In the genomic region with DNA sequence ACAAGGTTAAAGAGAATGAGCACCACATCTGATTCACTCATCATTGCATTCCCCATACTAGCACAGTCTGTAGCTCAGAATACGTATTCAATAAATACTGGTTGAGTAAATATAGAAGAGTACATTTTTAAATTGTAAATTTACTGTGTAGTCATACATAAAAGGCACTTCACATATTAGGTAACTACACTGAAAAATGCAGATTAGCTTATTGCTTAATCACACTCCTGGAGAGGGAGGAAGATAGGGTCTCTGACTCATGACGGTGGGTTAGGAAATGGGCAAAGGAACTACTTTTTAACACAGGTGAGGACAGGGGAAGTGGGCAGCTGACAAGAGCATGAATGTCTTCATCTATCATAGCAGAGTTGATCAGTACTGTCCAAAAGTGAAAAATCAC, we compare ENCODE assay signal across 33 cellular contexts.
A peak's percentile ranks its signal among the peaks of the same experiment; 100 is the strongest.
DNase-seq lines count a peak whose midpoint lies in the region; ATAC-seq, FAIRE-seq and TF ChIP-seq lines count a peak whose summit lies in the region.
"Had no signal": no experiment of that assay in that cellular context is flagged by ENCODE, and none has a peak within 500 bp of the region (broad histone marks: within the 10 kb centered on the region; RNA-seq: fewer than 3 reads in every experiment).

No MANE protein-coding gene starts in this region.

- H4K5ac ChIP-seq in IMR-90 (ENCODE audit: low read depth, low read length) (no peak overlapping the region), H1 (ENCODE audit: insufficient read length, low read depth, low read length) (no peak overlapping the region)

- H2BK12ac ChIP-seq in H1 (ENCODE audit: low read depth, low read length) (no peak overlapping the region), trophoblast cell (ENCODE audit: low read length) (no peak overlapping the region)

- no peaks in the 10 kb centered on the region for H3K79me2 ChIP-seq in PC-3 (ENCODE audit: low read length)
- H3K79me2 ChIP-seq in H1 (ENCODE audit: control insufficient read depth in 1 of 2, insufficient read depth in 2 of 2, low read length in 2 of 2), result no peaks in the 10 kb centered on the region
- no peaks in the 10 kb centered on the region for H3K79me2 ChIP-seq in trophoblast cell (ENCODE audit: control insufficient read depth, insufficient read depth, low read length, poor library complexity)

- H4K12ac ChIP-seq in trophoblast cell (ENCODE audit: low read depth, low read length), result no peak overlapping the region

- WGBS in IMR-90 (ENCODE audit: extremely low coverage in 2 of 2, insufficient read length in 1 of 2), 2 experiments, result no CpG with 5 or more reads among the region's 2 CpGs
- 80% methylated on average over 2 of the region's 2 CpGs; no CpG with 5 or more reads in 1 of the 2 experiments for WGBS in H1 (ENCODE audit: extremely low coverage in 1 of 2, insufficient coverage in 1 of 2, insufficient read length in 1 of 2, insufficient replicate concordance in 2 of 2, low coverage in 1 of 2, low lambda C conversion rate in 2 of 2, missing lambda C conversion rate in 1 of 2), 2 experiments
- no CpG with 5 or more reads among the region's 2 CpGs for WGBS in trophoblast cell (ENCODE audit: extremely low coverage, insufficient coverage, insufficient read length)

- no TSS peak for BruUV-seq in IMR-90 (replicated peaks; lab: Mats Ljungman, UMichigan)
- no TSS peak for BruUV-seq in PC-3 (replicated peaks; lab: Mats Ljungman, UMichigan)

- H4K20me1 ChIP-seq in IMR-90 (ENCODE audit: insufficient read depth, low read length) (no peaks in the 10 kb centered on the region), PC-3 (ENCODE audit: low read length) (no peaks in the 10 kb centered on the region), H1 (replicated peaks in 1 of 2; ENCODE audit: control insufficient read depth in 1 of 2, insufficient read depth in 2 of 2, low read length in 2 of 2) (no peaks in the 10 kb centered on the region)
- H4K20me1 ChIP-seq: BLaER1 treated with 17β-estradiol and CSF1 and Interleukin-3, amounts not matched to agents 10 nM and 100 nM had no signal

- no peak for FAIRE-seq in H1 (lab: Jason Lieb, UNC)
- FAIRE-seq: endometrium, HTR-8/SVneo, TTC549 had no signal

- H3K9me2 ChIP-seq in PC-3 (replicated peaks; ENCODE audit: low read length), result no peaks in the 10 kb centered on the region
- H3K9me2 ChIP-seq: SK-N-SH had no signal

- H3K23ac ChIP-seq in IMR-90 (ENCODE audit: low read depth, low read length) (no peak overlapping the region), H1 (ENCODE audit: insufficient read length) (no peak overlapping the region), trophoblast cell (ENCODE audit: low read length) (no peak overlapping the region)

- TF ChIP-seq RAD21 in IMR-90 (IDR thresholded peaks at IDR 0.05; ENCODE audit: low read length), result no peak
- TF ChIP-seq RAD21 in H1 (IDR thresholded peaks at IDR 0.05 in 1 of 2, conservative IDR thresholded peaks at IDR 0.05 in 1 of 2; ENCODE audit: low read depth in 2 of 2, low read length in 2 of 2), result no peak

- no peak overlapping the region for H3K56ac ChIP-seq in IMR-90 (ENCODE audit: extremely low read depth, insufficient read depth, low read length)
- no peak overlapping the region for H3K56ac ChIP-seq in H1 (replicated peaks; ENCODE audit: insufficient read length, low read depth, low read length)

- H2BK20ac ChIP-seq in IMR-90 (ENCODE audit: low read depth, low read length) (no peak overlapping the region), H1 (ENCODE audit: low read length) (no peak overlapping the region)

- H3K4ac ChIP-seq in IMR-90 (ENCODE audit: low read depth, low read length) (no peak overlapping the region), H1 (replicated peaks; ENCODE audit: insufficient read length, low read depth, low read length) (no peak overlapping the region), trophoblast cell (ENCODE audit: low read depth, low read length) (no peak overlapping the region)

- H3K9me3 ChIP-seq in IMR-90 (ENCODE audit: control insufficient read depth, insufficient read depth, low read length) (no peaks in the 10 kb centered on the region), PC-3 (ENCODE audit: low read length) (no peaks in the 10 kb centered on the region), H1 (ENCODE audit: insufficient read depth in 2 of 2, low read depth in 1 of 2, low read length in 1 of 2) (no peaks in the 10 kb centered on the region), trophoblast cell (ENCODE audit: insufficient read depth, low read depth, low read length) (no peaks in the 10 kb centered on the region)
- H3K9me3 ChIP-seq: BLaER1 treated with 17β-estradiol and CSF1 and Interleukin-3, amounts not matched to agents 10 nM and 100 nM; body of pancreas; ovary; SK-N-SH; upper lobe of left lung had no signal

- CTCF ChIA-PET in IMR-90 (lab: Yijun Ruan, JAX), result no interaction called here
- CTCF ChIA-PET in PC-3 (lab: Charles Lee), result no interaction called here
- CTCF ChIA-PET in H1 (lab: Charles Lee; ENCODE audit: partially characterized antibody), result no interaction called here

- H3K4me2 ChIP-seq in IMR-90 (ENCODE audit: low read depth, low read length) (no peak overlapping the region), PC-3 (ENCODE audit: low read length) (no peak overlapping the region), H1 (ENCODE audit: insufficient read depth in 1 of 2, low read depth in 2 of 2, low read length in 2 of 2) (no peak overlapping the region), trophoblast cell (ENCODE audit: low read length) (no peak overlapping the region)
- H3K4me2 ChIP-seq: BLaER1 treated with 17β-estradiol and CSF1 and Interleukin-3, amounts not matched to agents 10 nM and 100 nM; SK-N-SH had no signal

- H3K79me1 ChIP-seq in IMR-90 (ENCODE audit: low read depth in 1 of 2, low read length in 2 of 2) (no peaks in the 10 kb centered on the region), H1 (ENCODE audit: low read depth, low read length) (no peaks in the 10 kb centered on the region), trophoblast cell (ENCODE audit: low read length) (no peaks in the 10 kb centered on the region)

- H3F3A ChIP-seq in PC-3 (ENCODE audit: low read length, unreplicated experiment), result no peaks in the 10 kb centered on the region

- H3K36me3 ChIP-seq in IMR-90 (ENCODE audit: control insufficient read depth, insufficient read depth, low read length) (no peaks in the 10 kb centered on the region), PC-3 (ENCODE audit: low read depth, low read length) (no peaks in the 10 kb centered on the region), H1 (ENCODE audit: control insufficient read depth in 2 of 4, insufficient read depth in 4 of 4, low read length in 3 of 4) (no peaks in the 10 kb centered on the region), trophoblast cell (ENCODE audit: control insufficient read depth in 1 of 2, insufficient read depth in 2 of 2, low read length in 2 of 2) (no peaks in the 10 kb centered on the region)
- H3K36me3 ChIP-seq: ovary, upper lobe of left lung had no signal

- H2BK5ac ChIP-seq in IMR-90 (ENCODE audit: low read depth, low read length, poor library complexity, severe bottlenecking) (no peak overlapping the region), H1 (ENCODE audit: low read depth, low read length) (no peak overlapping the region), trophoblast cell (ENCODE audit: low read depth, low read length, poor library complexity) (no peak overlapping the region)

- no peak overlapping the region for H3K27ac ChIP-seq in IMR-90 (ENCODE audit: insufficient read depth, low read length)
- no peak overlapping the region for H3K27ac ChIP-seq in PC-3 (ENCODE audit: low read length)
- no peak overlapping the region for H3K27ac ChIP-seq in H1 (ENCODE audit: low read depth, low read length)
- H3K27ac ChIP-seq in trophoblast cell (ENCODE audit: low read depth, low read length), result no peak overlapping the region
- H3K27ac ChIP-seq: BLaER1 treated with 17β-estradiol and CSF1 and Interleukin-3, amounts not matched to agents 10 nM and 100 nM; body of pancreas; dorsolateral prefrontal cortex; ovary; upper lobe of left lung had no signal

- H2AK5ac ChIP-seq in IMR-90 (ENCODE audit: low read depth, low read length) (no peak overlapping the region), H1 (ENCODE audit: low read depth, low read length) (no peak overlapping the region), trophoblast cell (ENCODE audit: low read length) (no peak overlapping the region)

- no peak for TF ChIP-seq EP300 in H1 (IDR thresholded peaks at IDR 0.05; ENCODE audit: borderline replicate concordance in 1 of 2, low read depth in 2 of 2, low read length in 2 of 2)

- no peaks in the 10 kb centered on the region for H3K23me2 ChIP-seq in H1 (ENCODE audit: low read depth, low read length)

- no peak overlapping the region for H3K14ac ChIP-seq in IMR-90 (replicated peaks; ENCODE audit: low read depth, low read length)
- H3K14ac ChIP-seq in H1 (ENCODE audit: insufficient read length), result no peak overlapping the region
- no peak overlapping the region for H3K14ac ChIP-seq in trophoblast cell (ENCODE audit: low read length)

- H4K8ac ChIP-seq in IMR-90 (ENCODE audit: low read depth in 2 of 2, low read length in 2 of 2) (no peak overlapping the region), H1 (ENCODE audit: extremely low read depth, insufficient read depth, low read length) (no peak overlapping the region), trophoblast cell (ENCODE audit: low read depth, low read length) (no peak overlapping the region)

- H3K18ac ChIP-seq in IMR-90 (ENCODE audit: low read depth, low read length) (no peak overlapping the region), H1 (ENCODE audit: extremely low read depth, low read length) (no peak overlapping the region), trophoblast cell (ENCODE audit: low read length) (no peak overlapping the region)

- H3K9ac ChIP-seq in IMR-90 (ENCODE audit: low read depth, low read length) (no peak overlapping the region), PC-3 (ENCODE audit: low read length) (no peak overlapping the region), H1 (replicated peaks in 1 of 4; ENCODE audit: extremely low read depth in 1 of 4, low read depth in 3 of 4, low read length in 3 of 4) (no peak overlapping the region), trophoblast cell (ENCODE audit: low read length) (no peak overlapping the region)
- H3K9ac ChIP-seq: BLaER1 treated with 17β-estradiol and CSF1 and Interleukin-3, amounts not matched to agents 10 nM and 100 nM; SK-N-SH had no signal

- no peak overlapping the region for H3K4me3 ChIP-seq in IMR-90 (ENCODE audit: insufficient read depth, low read depth, low read length)
- H3K4me3 ChIP-seq in PC-3 (ENCODE audit: low read length), result no peak overlapping the region
- H3K4me3 ChIP-seq in H1 (ENCODE audit: extremely low read depth in 1 of 4, insufficient read depth in 2 of 4, low read depth in 3 of 4, low read length in 4 of 4), result no peak overlapping the region
- no peak overlapping the region for H3K4me3 ChIP-seq in trophoblast cell (ENCODE audit: low read depth, low read length)
- H3K4me3 ChIP-seq: BLaER1 treated with 17β-estradiol and CSF1 and Interleukin-3, amounts not matched to agents 10 nM and 100 nM; body of pancreas; dorsolateral prefrontal cortex; ovary; upper lobe of left lung had no signal

- no peak overlapping the region for H2BK15ac ChIP-seq in IMR-90 (ENCODE audit: low read depth, low read length)
- no peak overlapping the region for H2BK15ac ChIP-seq in H1 (ENCODE audit: low read length)

- H3K9me1 ChIP-seq in IMR-90 (ENCODE audit: insufficient read depth, low read length), result no peaks in the 10 kb centered on the region

- TF ChIP-seq POLR2A in IMR-90 (IDR thresholded peaks at IDR 0.05; ENCODE audit: low read depth, low read length), result no peak
- TF ChIP-seq POLR2A in H1 (IDR thresholded peaks at IDR 0.05; ENCODE audit: control extremely low read depth in 1 of 2, low read depth in 2 of 2, low read length in 2 of 2), result no peak

- no peaks in the 10 kb centered on the region for H3K4me1 ChIP-seq in IMR-90 (ENCODE audit: control insufficient read depth, insufficient read depth, low read length)
- no peaks in the 10 kb centered on the region for H3K4me1 ChIP-seq in PC-3 (ENCODE audit: insufficient read depth, low read length)
- H3K4me1 ChIP-seq in H1 (replicated peaks in 1 of 4; ENCODE audit: control insufficient read depth in 3 of 4, insufficient read depth in 4 of 4, low read length in 3 of 4), result peaks cover 0 to 2% (median 0%) of the 10 kb centered on the region in 4 experiments; a peak in 1 of 7 replicates
- H3K4me1 ChIP-seq in trophoblast cell (ENCODE audit: control insufficient read depth in 1 of 2, insufficient read depth in 2 of 2, low read length in 2 of 2), result no peaks in the 10 kb centered on the region
- H3K4me1 ChIP-seq: body of pancreas, upper lobe of left lung had no signal

- ATAC-seq in IMR-90 (ENCODE audit: low read depth) (no peak), PC-3 (no peak), HG02678 (IDR thresholded peaks at IDR 0.05; ENCODE audit: unreplicated experiment) (no peak), GM19463 (IDR thresholded peaks at IDR 0.05; ENCODE audit: unreplicated experiment) (no peak)
- ATAC-seq: activated naive CD8-positive, alpha-beta T cell treated with anti-CD3 and anti-CD28 coated beads, Interleukin-2, amount 50 U/mL, for 24 hours; activated T-cell treated with anti-CD3 and anti-CD28 coated beads, Interleukin-2, amount 50 U/mL, for 72 hours; body of pancreas; HCT116; Right ventricle myocardium inferior; T-helper 17 cell had no signal

- no peak for TF ChIP-seq CTCF in IMR-90 (conservative IDR thresholded peaks at IDR 0.05; ENCODE audit: low read depth, low read length)
- no peak for TF ChIP-seq CTCF in PC-3 (conservative IDR thresholded peaks at IDR 0.05; ENCODE audit: low read depth, low read length)
- no peak for TF ChIP-seq CTCF in H1 (IDR thresholded peaks at IDR 0.05; ENCODE audit: control extremely low read depth in 1 of 3, insufficient read depth in 1 of 3, low read depth in 1 of 3, low read length in 3 of 3)

- dilution Hi-C loops in IMR-90 (cut with HindIII; ENCODE audit: low sequenced_read_pairs, unreplicated experiment), result no loop called here

- H4K91ac ChIP-seq in IMR-90 (ENCODE audit: insufficient read depth, low read depth, low read length), result no peak overlapping the region
- H4K91ac ChIP-seq in H1 (replicated peaks; ENCODE audit: insufficient read length, low read length), result no peak overlapping the region
- no peak overlapping the region for H4K91ac ChIP-seq in trophoblast cell (ENCODE audit: low read depth, low read length)

- POLR2A ChIA-PET in IMR-90 (lab: Charles Lee; ENCODE audit: unreplicated experiment), result no interaction called here
- POLR2A ChIA-PET in PC-3 (lab: Charles Lee; ENCODE audit: unreplicated experiment), result no interaction called here
- POLR2A ChIA-PET in H1 (lab: Charles Lee; ENCODE audit: partially characterized antibody), result no interaction called here

- DNase-seq in IMR-90 (peak; percentile 7), PC-3 (peak; percentile 4), H1 (ENCODE audit: low read depth in 1 of 2, low spot score in 2 of 2) (no peak), trophoblast cell (peak; percentile 30 to 81), Ammon's horn (ENCODE audit: low spot score) (no peak)
- DNase-seq: activated CD4-positive, alpha-beta memory T cell treated with anti-CD3 and anti-CD28 coated beads for 36 hours; activated CD4-positive, CD25-positive, alpha-beta regulatory T cell treated with anti-CD3 and anti-CD28 coated beads, Interleukin-2, amount 50 U/mL, for 72 hours; activated naive CD8-positive, alpha-beta T cell treated with anti-CD3 and anti-CD28 coated beads, Interleukin-2, amount 50 U/mL, for 24 hours; activated T-cell treated with anti-CD3 and anti-CD28 coated beads, Interleukin-2, amount 50 U/mL, for 72 hours; body of pancreas; dorsolateral prefrontal cortex; EL; hippocampal formation; Karpas-422; left cardiac atrium; NCI-H1092; NCI-H1694; NCI-H446; NCI-H774; ovary; SK-N-SH; small intestine; stimulated activated naive CD4-positive, alpha-beta T cell; T-helper 17 cell; upper lobe of left lung had no signal

- H2BK120ac ChIP-seq in IMR-90 (ENCODE audit: low read depth, low read length) (no peak overlapping the region), H1 (replicated peaks; ENCODE audit: low read depth, low read length) (no peak overlapping the region), trophoblast cell (ENCODE audit: insufficient read depth, low read length, poor library complexity) (no peak overlapping the region)

- in situ Hi-C loops in IMR-90 (cut with MboI; ENCODE audit: low sequenced_read_pairs), result no loop called here

- H3K27me3 ChIP-seq in IMR-90 (ENCODE audit: control insufficient read depth, insufficient read depth, low read length) (no peaks in the 10 kb centered on the region), PC-3 (ENCODE audit: low read length) (no peaks in the 10 kb centered on the region), H1 (replicated peaks in 1 of 4; ENCODE audit: control insufficient read depth in 3 of 4, extremely low read depth in 1 of 4, insufficient read depth in 3 of 4, low read length in 3 of 4) (no peaks in the 10 kb centered on the region), trophoblast cell (ENCODE audit: insufficient read depth, low read length) (no peaks in the 10 kb centered on the region)
- H3K27me3 ChIP-seq: BLaER1 treated with 17β-estradiol and CSF1 and Interleukin-3, amounts not matched to agents 10 nM and 100 nM; body of pancreas; dorsolateral prefrontal cortex; ovary; upper lobe of left lung had no signal

- no peak overlapping the region for H2AFZ ChIP-seq in IMR-90 (replicated peaks; ENCODE audit: low read length, poor library complexity)
- H2AFZ ChIP-seq in PC-3 (ENCODE audit: low read length), result no peak overlapping the region
- no peak overlapping the region for H2AFZ ChIP-seq in H1 (ENCODE audit: low read length)
- H2AFZ ChIP-seq in trophoblast cell (ENCODE audit: insufficient read depth, low read length, poor library complexity), result no peak overlapping the region

- intact Hi-C loops in IMR-90 (cut with micrococcal nuclease) (no loop called here), PC-3 (cut with micrococcal nuclease) (no loop called here)

- H2AK9ac ChIP-seq in IMR-90 (replicated peaks; ENCODE audit: low read depth, low read length, poor library complexity), result no peak overlapping the region

Comparison
In these comparisons a context has a peak if more than half of its experiments do, and no peak if none do; other contexts are left out.
1. DNase-seq: peak in IMR-90 (single experiment), PC-3 (single experiment) and trophoblast cell (2 of 2); none in H1 (0 of 2) and Ammon's horn (single experiment).